Comparison of ENCODE assay signal across 26 cellular contexts in genomic region chr1:36493524-36493923, GRCh38. TPM values are rescaled to one million over a fixed set of nuclear protein-coding genes. Genes with fewer than 3 reads are reported as not detected.
"Had no signal": no experiment of that assay in that cellular context is flagged by ENCODE, and none has a peak within 500 bp of the region (broad histone marks: within the 10 kb centered on the region; RNA-seq: fewer than 3 reads in every experiment).

No MANE protein-coding gene starts in this region.

- H3K4me2 ChIP-seq: PC-9 had no signal

- H3K36me3 ChIP-seq: Peyer's patch, SJCRH30 had no signal

- H3K9me3 Mint-ChIP-seq: IgD-negative memory B cell had no signal

- H3K27me3 ChIP-seq: Peyer's patch had no signal

- H2AFZ ChIP-seq: PC-9 had no signal

- H3K27ac ChIP-seq: PC-9, Peyer's patch, SJCRH30 had no signal

- H3K4me3 ChIP-seq: PC-9, Peyer's patch, SJCRH30 had no signal

- DNase-seq: KBM-7, MV-4-11, NCI-H1092, NCI-H1105 treated with DMSO at 0.1 percent for 48 hours, NCI-H1417 treated with DMSO at 0.1 percent for 48 hours, NCI-H146, NCI-H1694 treated with DMSO at 0.1 percent for 48 hours, NCI-H1930, NCI-H2081, NCI-H2107, NCI-H2227 treated with DMSO at 0.1 percent for 48 hours, NCI-H524, NCI-H69, NCI-H774, PC-9, Peyer's patch, SHP77 treated with DMSO at 0.1 percent for 48 hours, SJCRH30 had no signal

- H3K9me3 ChIP-seq: Peyer's patch, SJCRH30 had no signal

- H3K4me1 ChIP-seq: Peyer's patch, SJCRH30 had no signal

- H3K4me1 Mint-ChIP-seq: IgD-negative memory B cell had no signal

- ATAC-seq: Right ventricle myocardium inferior, SK-N-SH treated with all-trans-retinoic acid at 6 μM for 48 hours had no signal

- H3K4me3 Mint-ChIP-seq: IgD-negative memory B cell had no signal

RNA-seq across cellular contexts. Expression of gene CSF3R, which starts 10.8 kb away (rescaled TPM):
- total RNA-seq: HT1080, LHCN-M2, MCF 10A, OCI-LY7, PC-9, RPMI7951, SJCRH30 had no signal
